1 cellular context compared by ENCODE assay signal in genomic region chr1:207243756-207244408, GRCh38.
TF ChIP-seq lines count a peak whose summit lies in the region.

No MANE protein-coding gene starts in this region.

TF ChIP-seq in SK-N-SH treated with all-trans-retinoic acid at 6 μM for 48 hours, 23 proteins besides CTCF, POLR2A, EP300 and RAD21:
- TF ChIP-seq POU6F1 (CRISPR knock-in tag; IDR thresholded peaks at IDR 0.05; ENCODE audit: borderline replicate concordance, low read depth) (no peak), GLIS3 (CRISPR knock-in tag; IDR thresholded peaks at IDR 0.05) (no peak)
TF ChIP-seq in SK-N-SH treated with all-trans-retinoic acid at 6 μM for 48 hours: peak in this region for 0.
